In the genomic region with DNA sequence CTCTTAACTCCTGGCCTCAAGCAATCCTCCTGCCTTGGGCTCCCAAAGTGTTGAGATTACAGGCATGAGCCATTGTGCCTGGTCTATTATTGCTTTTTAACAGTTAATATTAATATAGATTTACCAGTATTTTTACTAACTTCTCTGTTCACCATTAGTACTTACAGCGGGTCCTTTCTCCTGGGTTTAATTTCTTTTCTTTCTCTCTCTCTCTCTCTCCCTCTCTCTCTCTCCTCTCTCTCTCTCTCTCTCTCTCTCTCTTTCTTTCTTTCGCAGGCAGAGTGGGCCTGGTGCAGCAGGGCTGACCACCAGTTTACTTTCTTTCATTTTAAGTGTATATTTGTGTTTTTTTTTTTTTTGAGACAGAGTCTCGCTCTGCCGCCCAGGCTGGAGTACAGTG, we compare ENCODE assay signal across 25 cellular contexts.
"Had no signal": no experiment of that assay in that cellular context is flagged by ENCODE, and none has a peak within 500 bp of the region (broad histone marks: within the 10 kb centered on the region; RNA-seq: fewer than 3 reads in every experiment).

No MANE protein-coding gene starts in this region.

- H3K4me3 ChIP-seq: colonic mucosa, coronary artery, dorsolateral prefrontal cortex, esophagus muscularis mucosa, esophagus squamous epithelium, gastrocnemius medialis, gastroesophageal sphincter, heart left ventricle, heart right ventricle had no signal

- H3K9me3 Mint-ChIP-seq: dendritic cell treated with granulocyte-macrophage colony-stimulating factor and Interleukin-4, amounts not matched to agents 40 ng/mL and 50 ng/mL, for 4 days; effector memory CD8-positive, alpha-beta T cell; endodermal cell had no signal

- H3K36me3 ChIP-seq: colonic mucosa, esophagus muscularis mucosa, esophagus squamous epithelium, gastrocnemius medialis, gastroesophageal sphincter, heart left ventricle, heart right ventricle had no signal

- H3K27ac Mint-ChIP-seq: dendritic cell treated with granulocyte-macrophage colony-stimulating factor and Interleukin-4, amounts not matched to agents 40 ng/mL and 50 ng/mL, for 4 days; effector memory CD8-positive, alpha-beta T cell; endodermal cell had no signal

- ATAC-seq: effector memory CD8-positive, alpha-beta T cell; esophagus mucosa; foreskin keratinocyte; gastrocnemius medialis; gastroesophageal sphincter; heart left ventricle; heart right ventricle had no signal

- H3K27ac ChIP-seq: colonic mucosa, coronary artery, dorsolateral prefrontal cortex, epithelial cell of prostate, esophagus muscularis mucosa, esophagus squamous epithelium, foreskin keratinocyte, gastrocnemius medialis, gastroesophageal sphincter, heart left ventricle, heart right ventricle had no signal

- DNase-seq: colonic mucosa; cortex of kidney; dermis blood vessel endothelial cell; dorsolateral prefrontal cortex; effector CD4-positive, alpha-beta T cell; effector CD8-positive, alpha-beta T cell; effector memory CD4-positive, alpha-beta T cell; effector memory CD8-positive, alpha-beta T cell; endodermal cell; erythroblast; esophagus squamous epithelium; foreskin fibroblast; foreskin keratinocyte; foreskin melanocyte; gastrocnemius medialis; glutamatergic neuron; head of caudate nucleus; heart left ventricle; heart right ventricle had no signal

- H3K4me1 ChIP-seq: colonic mucosa, esophagus muscularis mucosa, esophagus squamous epithelium, foreskin keratinocyte, gastrocnemius medialis, gastroesophageal sphincter, heart left ventricle, heart right ventricle had no signal

- H3K4me1 Mint-ChIP-seq: endodermal cell had no signal

- H3K4me3 Mint-ChIP-seq: dendritic cell treated with granulocyte-macrophage colony-stimulating factor and Interleukin-4, amounts not matched to agents 40 ng/mL and 50 ng/mL, for 4 days; effector memory CD8-positive, alpha-beta T cell; endodermal cell had no signal

- H3K9me3 ChIP-seq: colonic mucosa, esophagus muscularis mucosa, esophagus squamous epithelium, gastrocnemius medialis, gastroesophageal sphincter, heart left ventricle, heart right ventricle had no signal
